Comparison of ENCODE assay signal across 9 cellular contexts in the genomic region with DNA sequence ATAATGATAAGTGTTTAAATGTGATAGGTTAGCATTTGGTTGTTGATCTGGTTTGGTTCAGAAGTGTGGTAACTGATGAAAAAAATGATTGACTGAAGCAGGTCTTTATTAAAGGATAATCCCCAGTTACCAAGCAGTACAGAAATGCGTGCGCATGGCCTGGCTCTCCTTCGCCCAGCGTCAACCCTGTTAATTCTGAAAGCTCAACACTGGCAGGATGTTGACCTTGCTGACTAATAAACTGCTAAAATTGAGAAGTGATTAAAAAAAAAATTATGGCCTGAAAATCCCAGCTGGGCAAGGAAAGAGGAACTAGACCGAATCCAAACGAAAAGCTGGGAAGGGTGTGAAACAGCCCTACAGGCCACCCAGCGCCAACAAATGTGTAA. TPM values are rescaled to one million over a fixed set of nuclear protein-coding genes. Genes with fewer than 3 reads are reported as not detected.
DNase-seq lines count a peak whose midpoint lies in the region; ATAC-seq and TF ChIP-seq lines count a peak whose summit lies in the region.
"Had no signal": no experiment of that assay in that cellular context is flagged by ENCODE, and none has a peak within 500 bp of the region (broad histone marks: within the 10 kb centered on the region; RNA-seq: fewer than 3 reads in every experiment).

No MANE protein-coding gene starts in this region.

- H3K27ac ChIP-seq in SK-N-MC, result no peak overlapping the region

- H3K9ac ChIP-seq in SK-N-MC (ENCODE audit: insufficient read length), result peak overlapping the region; percentile 74

- H3K4me3 ChIP-seq in SK-N-MC, result peak overlapping the region; percentile 85
- H3K4me3 ChIP-seq in foreskin fibroblast (ENCODE audit: low read depth in 1 of 2, low read length in 2 of 2), result peak overlapping the region; percentile 73 to 90
- H3K4me3 ChIP-seq in retinal pigment epithelial cell (ENCODE audit: low read length), result peak overlapping the region; percentile 80

- DNase-seq in NCI-H1694 treated with DMSO at 0.1 percent for 48 hours (lab: John Stamatoyannopoulos, UW) (peak; percentile 21), NCI-H1694 (lab: John Stamatoyannopoulos, UW) (no peak), SK-N-MC (ENCODE audit: low read depth, low spot score) (no peak), foreskin fibroblast (peak in 1 of 2 donors; percentile 9), retinal pigment epithelial cell (ENCODE audit: low read depth) (peak; percentile 63), ureter (ENCODE audit: low spot score) (no peak)
- DNase-seq: DND-41 had no signal

- TF ChIP-seq CTCF in foreskin fibroblast (IDR thresholded peaks at IDR 0.05; ENCODE audit: low read depth, low read length), result no peak
- TF ChIP-seq CTCF in retinal pigment epithelial cell (conservative IDR thresholded peaks at IDR 0.05; ENCODE audit: low read depth, low read length), result no peak

- ATAC-seq in HG02678 (IDR thresholded peaks at IDR 0.05; ENCODE audit: unreplicated experiment), result peak; percentile 12
- ATAC-seq in HG03439 (IDR thresholded peaks at IDR 0.05; ENCODE audit: unreplicated experiment), result no peak

- no peaks in the 10 kb centered on the region for H3K36me3 ChIP-seq in SK-N-MC (ENCODE audit: insufficient read depth, low read length)

- no peaks in the 10 kb centered on the region for H3K9me3 ChIP-seq in SK-N-MC (ENCODE audit: low read depth, low read length)

RNA-seq across cellular contexts. Expression of a gene that starts 0.8 kb away (rescaled TPM):
- total RNA-seq in ureter, result 17.1 TPM

Comparison
In these comparisons a context has a peak if more than half of its experiments do, and no peak if none do; other contexts are left out.
1. DNase-seq: peak in NCI-H1694 treated with DMSO at 0.1 percent for 48 hours (single experiment) and retinal pigment epithelial cell (single experiment); none in NCI-H1694 (single experiment), SK-N-MC (single experiment) and ureter (single experiment).
2. Peak in every context shown above with its lines, with median percentiles within 50 percentile points of each other: H3K4me3 ChIP-seq.